15 cellular contexts compared by ENCODE assay signal in genomic region chr1:191629836-191630235, GRCh38.
DNase-seq lines count a peak whose midpoint lies in the region; ATAC-seq, FAIRE-seq and TF ChIP-seq lines count a peak whose summit lies in the region.
"Had no signal": no experiment of that assay in that cellular context is flagged by ENCODE, and none has a peak within 500 bp of the region (broad histone marks: within the 10 kb centered on the region; RNA-seq: fewer than 3 reads in every experiment).

No MANE protein-coding gene starts in this region.

- no peaks in the 10 kb centered on the region for H3K27me3 ChIP-seq in H1 (replicated peaks in 1 of 4; ENCODE audit: control insufficient read depth in 3 of 4, extremely low read depth in 1 of 4, insufficient read depth in 3 of 4, low read length in 3 of 4)

- POLR2A ChIA-PET in H1 (lab: Charles Lee; ENCODE audit: partially characterized antibody), result no interaction called here

- H3K79me1 ChIP-seq in H1 (ENCODE audit: low read depth, low read length), result no peaks in the 10 kb centered on the region

- CTCF ChIA-PET in H1 (lab: Charles Lee; ENCODE audit: partially characterized antibody), result interaction anchor here (0.6 kb wide), 1 partner anchor 560 kb away, joined by 3 read pairs; no protein-coding TSS in a partner anchor

- FAIRE-seq in H1 (lab: Jason Lieb, UNC), result peak; percentile 19
- FAIRE-seq: GM18507 had no signal

- no peak overlapping the region for H3K23ac ChIP-seq in H1 (ENCODE audit: insufficient read length)

- H3K18ac ChIP-seq in H1 (ENCODE audit: extremely low read depth, low read length), result no peak overlapping the region

- no peak for ATAC-seq in HG03139 (IDR thresholded peaks at IDR 0.05; ENCODE audit: unreplicated experiment)
- ATAC-seq in GM18517 (IDR thresholded peaks at IDR 0.05; ENCODE audit: unreplicated experiment), result no peak
- no peak for ATAC-seq in GM18502 (IDR thresholded peaks at IDR 0.05; ENCODE audit: poor library complexity, unreplicated experiment)
- no peak for ATAC-seq in HG02852 (IDR thresholded peaks at IDR 0.05; ENCODE audit: unreplicated experiment)
- ATAC-seq: Panc1 had no signal

- H4K91ac ChIP-seq in H1 (replicated peaks; ENCODE audit: insufficient read length, low read length), result no peak overlapping the region

- H4K5ac ChIP-seq in H1 (ENCODE audit: insufficient read length, low read depth, low read length), result no peak overlapping the region

- H4K8ac ChIP-seq in H1 (ENCODE audit: extremely low read depth, insufficient read depth, low read length), result no peak overlapping the region

- H3K4me3 ChIP-seq in GM12864 (ENCODE audit: low read depth, low read length) (no peak overlapping the region), H1 (ENCODE audit: extremely low read depth in 1 of 4, insufficient read depth in 2 of 4, low read depth in 3 of 4, low read length in 4 of 4) (no peak overlapping the region)

- no peak overlapping the region for H2AK5ac ChIP-seq in H1 (ENCODE audit: low read depth, low read length)

- no peak overlapping the region for H3K4me2 ChIP-seq in H1 (ENCODE audit: insufficient read depth in 1 of 2, low read depth in 2 of 2, low read length in 2 of 2)

- H3K4ac ChIP-seq in H1 (replicated peaks; ENCODE audit: insufficient read length, low read depth, low read length), result no peak overlapping the region

- no peak overlapping the region for H2BK15ac ChIP-seq in H1 (ENCODE audit: low read length)

- H3K79me2 ChIP-seq in H1 (ENCODE audit: control insufficient read depth in 1 of 2, insufficient read depth in 2 of 2, low read length in 2 of 2), result no peaks in the 10 kb centered on the region

- no peak for TF ChIP-seq EP300 in H1 (IDR thresholded peaks at IDR 0.05; ENCODE audit: borderline replicate concordance in 1 of 2, low read depth in 2 of 2, low read length in 2 of 2)

- no peaks in the 10 kb centered on the region for H3K4me1 ChIP-seq in H1 (replicated peaks in 1 of 4; ENCODE audit: control insufficient read depth in 3 of 4, insufficient read depth in 4 of 4, low read length in 3 of 4)

- TF ChIP-seq CTCF in GM12864 (IDR thresholded peaks at IDR 0.05; ENCODE audit: low read depth, low read length, missing control alignments) (peak; percentile 26), H1 (IDR thresholded peaks at IDR 0.05; ENCODE audit: control extremely low read depth in 1 of 3, insufficient read depth in 1 of 3, low read depth in 1 of 3, low read length in 3 of 3) (peak in 2 of 3 experiments; percentile 53 to 63; a peak in 3 of 4 replicates)

- H3K14ac ChIP-seq in H1 (ENCODE audit: insufficient read length), result no peak overlapping the region

- no peak overlapping the region for H3K56ac ChIP-seq in H1 (replicated peaks; ENCODE audit: insufficient read length, low read depth, low read length)

- peak; percentile 40 to 51; a peak in 3 of 4 replicates for TF ChIP-seq RAD21 in H1 (IDR thresholded peaks at IDR 0.05 in 1 of 2, conservative IDR thresholded peaks at IDR 0.05 in 1 of 2; ENCODE audit: low read depth in 2 of 2, low read length in 2 of 2)

- H3K9ac ChIP-seq in H1 (replicated peaks in 1 of 4; ENCODE audit: extremely low read depth in 1 of 4, low read depth in 3 of 4, low read length in 3 of 4), result no peak overlapping the region

- no peak overlapping the region for H2BK12ac ChIP-seq in H1 (ENCODE audit: low read depth, low read length)

- H2AFZ ChIP-seq in H1 (ENCODE audit: low read length), result peak overlapping the region; percentile 68; the same call in 1 of the 2 replicates

- DNase-seq in GM12864 (ENCODE audit: low read depth), result no peak
- DNase-seq in HT-29 (ENCODE audit: low spot score), result peak; percentile 11
- no peak for DNase-seq in H1 (ENCODE audit: low read depth in 1 of 2, low spot score in 2 of 2)
- DNase-seq: CD4-positive, alpha-beta T cell; NCI-H1105 treated with DMSO at 0.1 percent for 48 hours; NCI-H187; NCI-H226; NCI-H524 treated with DMSO at 0.1 percent for 48 hours; SW 1271 had no signal

- no peaks in the 10 kb centered on the region for H3K36me3 ChIP-seq in H1 (ENCODE audit: control insufficient read depth in 2 of 4, insufficient read depth in 4 of 4, low read length in 3 of 4)

- H2BK20ac ChIP-seq in H1 (ENCODE audit: low read length), result no peak overlapping the region

- no peak overlapping the region for H3K27ac ChIP-seq in H1 (ENCODE audit: low read depth, low read length)

- H2BK120ac ChIP-seq in H1 (replicated peaks; ENCODE audit: low read depth, low read length), result no peak overlapping the region

- H3K23me2 ChIP-seq in H1 (ENCODE audit: low read depth, low read length), result no peaks in the 10 kb centered on the region

- H2BK5ac ChIP-seq in H1 (ENCODE audit: low read depth, low read length), result no peak overlapping the region

- TF ChIP-seq POLR2A in H1 (IDR thresholded peaks at IDR 0.05; ENCODE audit: control extremely low read depth in 1 of 2, low read depth in 2 of 2, low read length in 2 of 2), result no peak

- no peaks in the 10 kb centered on the region for H3K9me3 ChIP-seq in H1 (ENCODE audit: insufficient read depth in 2 of 2, low read depth in 1 of 2, low read length in 1 of 2)

- H4K20me1 ChIP-seq in H1 (replicated peaks in 1 of 2; ENCODE audit: control insufficient read depth in 1 of 2, insufficient read depth in 2 of 2, low read length in 2 of 2), result no peaks in the 10 kb centered on the region

TF ChIP-seq in H1, 55 proteins besides CTCF, POLR2A, EP300 and RAD21:
- no peak for TF ChIP-seq CREB1 (IDR thresholded peaks at IDR 0.05)
- no peak for TF ChIP-seq TAF1 (IDR thresholded peaks at IDR 0.05; ENCODE audit: low read depth, low read length)
- TF ChIP-seq HDAC6 (IDR thresholded peaks at IDR 0.05; ENCODE audit: low read depth, low read length), result no peak
- no peak for TF ChIP-seq TAF7 (optimal IDR thresholded peaks at IDR 0.05; ENCODE audit: borderline replicate concordance, low read depth, low read length)
- no peak for TF ChIP-seq SP2 (IDR thresholded peaks at IDR 0.05; ENCODE audit: low read length)
- TF ChIP-seq CHD1 (IDR thresholded peaks at IDR 0.05; ENCODE audit: low read depth, low read length), result no peak
- no peak for TF ChIP-seq MAX (IDR thresholded peaks at IDR 0.05)
- TF ChIP-seq CBX8 (IDR thresholded peaks at IDR 0.05; ENCODE audit: borderline replicate concordance, low read depth, low read length), result no peak
- TF ChIP-seq GTF2F1 (IDR thresholded peaks at IDR 0.05; ENCODE audit: borderline replicate concordance, low read depth, low read length), result no peak
- no peak for TF ChIP-seq KDM1A (IDR thresholded peaks at IDR 0.05; ENCODE audit: borderline replicate concordance, low read length)
- no peak for TF ChIP-seq BRCA1 (IDR thresholded peaks at IDR 0.05; ENCODE audit: low read depth, low read length)
- no peak for TF ChIP-seq FOSL1 (IDR thresholded peaks at IDR 0.05; ENCODE audit: insufficient read depth, low read depth, low read length)
- no peak for TF ChIP-seq TEAD4 (IDR thresholded peaks at IDR 0.05; ENCODE audit: low read depth, low read length)
- TF ChIP-seq YY1 (IDR thresholded peaks at IDR 0.05; ENCODE audit: low read depth, low read length), result no peak
- no peak for TF ChIP-seq POU5F1 (IDR thresholded peaks at IDR 0.05; ENCODE audit: low read depth, low read length)
- TF ChIP-seq SP4 (IDR thresholded peaks at IDR 0.05; ENCODE audit: low read length), result no peak
